Comparison of ENCODE assay signal across 9 cellular contexts in genomic region chrX:109709129-109709631, GRCh38. TPM values are rescaled to one million over a fixed set of nuclear protein-coding genes. Genes with fewer than 3 reads are reported as not detected.
DNase-seq lines count a peak whose midpoint lies in the region; ATAC-seq, FAIRE-seq and TF ChIP-seq lines count a peak whose summit lies in the region.
"Had no signal": no experiment of that assay in that cellular context is flagged by ENCODE, and none has a peak within 500 bp of the region (broad histone marks: within the 10 kb centered on the region; RNA-seq: fewer than 3 reads in every experiment).

No MANE protein-coding gene starts in this region.

- H3K14ac ChIP-seq in H9 (ENCODE audit: insufficient read depth, low read length) = no peak overlapping the region

- no peak overlapping the region for H3K4me3 ChIP-seq in HEK293 (ENCODE audit: low read depth, low read length)
- H3K4me3 ChIP-seq in kidney (ENCODE audit: low read length in 2 of 2) = no peak overlapping the region
- H3K4me3 ChIP-seq in uterus = no peak overlapping the region

- no peak overlapping the region for H3K23ac ChIP-seq in H9 (ENCODE audit: insufficient read length, low read depth, low read length)

- peaks cover 13% of the 10 kb centered on the region; the same call in 1 of the 2 replicates for H3K79me2 ChIP-seq in H9 (ENCODE audit: insufficient read depth, low read length)

- H3K9ac ChIP-seq in kidney (ENCODE audit: low read length in 2 of 2) = no peak overlapping the region
- H3K9ac ChIP-seq in H9 (ENCODE audit: extremely low read depth, insufficient read length, low read length) = no peak overlapping the region

- H3K4me1 Mint-ChIP-seq in stimulated activated memory B cell treated with anti-CD40 and anti-IgM and Interleukin-4, amounts not matched to agents 10 μg/mL and 1 μg/mL and 100 μg/mL, for 72 hours = peaks cover 45% of the 10 kb centered on the region
- H3K4me1 Mint-ChIP-seq in H9 = peaks cover 6 to 8% of the 10 kb centered on the region in 2 experiments

- H3K9me3 ChIP-seq in HEK293 (ENCODE audit: control insufficient read depth, insufficient read depth, low read depth, low read length) (no peaks in the 10 kb centered on the region), kidney (ENCODE audit: control insufficient read depth in 1 of 2, low read length in 2 of 2) (no peaks in the 10 kb centered on the region), H9 (ENCODE audit: control insufficient read depth, low read depth, low read length) (no peaks in the 10 kb centered on the region), uterus (no peaks in the 10 kb centered on the region)

- H3K18ac ChIP-seq in H9 (ENCODE audit: insufficient read length, low read depth, low read length) = no peak overlapping the region

- peaks cover 5% of the 10 kb centered on the region for H3K36me3 Mint-ChIP-seq in stimulated activated memory B cell treated with anti-CD40 and anti-IgM and Interleukin-4, amounts not matched to agents 10 μg/mL and 1 μg/mL and 100 μg/mL, for 72 hours
- H3K36me3 Mint-ChIP-seq in H9 (ENCODE audit: insufficient read depth in 1 of 3, low read depth in 3 of 3) = no peaks in the 10 kb centered on the region; a peak in 2 of 7 replicates

- no peaks in the 10 kb centered on the region for H3K9me3 Mint-ChIP-seq in stimulated activated memory B cell treated with anti-CD40 and anti-IgM and Interleukin-4, amounts not matched to agents 10 μg/mL and 1 μg/mL and 100 μg/mL, for 72 hours
- H3K9me3 Mint-ChIP-seq in H9 = no peaks in the 10 kb centered on the region

- H2BK5ac ChIP-seq in H9 (ENCODE audit: insufficient read length, low read length) = no peak overlapping the region

- no peak overlapping the region for H4K5ac ChIP-seq in H9 (ENCODE audit: insufficient read length, low read depth, low read length)

- H2BK12ac ChIP-seq in H9 (ENCODE audit: insufficient read length, low read depth, low read length) = no peak overlapping the region

- H4K20me1 ChIP-seq in H9 (ENCODE audit: control insufficient read depth, insufficient read depth, insufficient read length) = no peaks in the 10 kb centered on the region

- TF ChIP-seq CTCF in HEK293 (tag by site-specific recombination; IDR thresholded peaks at IDR 0.05) = no peak
- TF ChIP-seq CTCF in kidney (IDR thresholded peaks at IDR 0.05; ENCODE audit: borderline replicate concordance, extremely low read depth, insufficient read depth) = no peak
- no peak for TF ChIP-seq CTCF in H9 (conservative IDR thresholded peaks at IDR 0.05)
- TF ChIP-seq CTCF in uterus (IDR thresholded peaks at IDR 0.05) = no peak

- peak; percentile 54 for DNase-seq in NCI-H226
- no peak for DNase-seq in epithelial cell of prostate (ENCODE audit: low read depth, low spot score)
- DNase-seq in kidney = no peak
- no peak for DNase-seq in H9
- no peak for DNase-seq in uterus

- H3K4me3 Mint-ChIP-seq in stimulated activated memory B cell treated with anti-CD40 and anti-IgM and Interleukin-4, amounts not matched to agents 10 μg/mL and 1 μg/mL and 100 μg/mL, for 72 hours = peak overlapping the region; percentile 38
- H3K4me3 Mint-ChIP-seq in H9 = no peak overlapping the region

- H2BK20ac ChIP-seq in H9 (ENCODE audit: low read depth, low read length, poor library complexity, severe bottlenecking) = no peak overlapping the region

- no peak overlapping the region for H3K4me2 ChIP-seq in H9 (ENCODE audit: insufficient read depth, insufficient read length, low read length)

- no peak overlapping the region for H3K27ac Mint-ChIP-seq in stimulated activated memory B cell treated with anti-CD40 and anti-IgM and Interleukin-4, amounts not matched to agents 10 μg/mL and 1 μg/mL and 100 μg/mL, for 72 hours
- peak overlapping the region in 1 of 3 experiments; percentile 25; a peak in 2 of 7 replicates for H3K27ac Mint-ChIP-seq in H9

- H4K8ac ChIP-seq in H9 (replicated peaks; ENCODE audit: insufficient read length, low read depth, low read length) = no peak overlapping the region

- no peak overlapping the region for H2AFZ ChIP-seq in H9 (ENCODE audit: low read length)

- FAIRE-seq in kidney (lab: Jason Lieb, UNC) = no peak

- H2AK5ac ChIP-seq in H9 (ENCODE audit: insufficient read length, low read length) = no peak overlapping the region

- no peak overlapping the region for H2BK120ac ChIP-seq in H9 (ENCODE audit: low read depth, low read length, poor library complexity, severe bottlenecking)

- H3K4ac ChIP-seq in H9 (ENCODE audit: low read depth, low read length) = no peak overlapping the region

- H3K56ac ChIP-seq in H9 (ENCODE audit: insufficient read length, low read depth, low read length) = no peak overlapping the region

- no peaks in the 10 kb centered on the region for H3K23me2 ChIP-seq in H9 (ENCODE audit: insufficient read length, low read depth, low read length, poor library complexity, severe bottlenecking)

- no peak for TF ChIP-seq POLR2A in uterus (IDR thresholded peaks at IDR 0.05)

- H3K27me3 Mint-ChIP-seq in stimulated activated memory B cell treated with anti-CD40 and anti-IgM and Interleukin-4, amounts not matched to agents 10 μg/mL and 1 μg/mL and 100 μg/mL, for 72 hours = no peaks in the 10 kb centered on the region
- no peaks in the 10 kb centered on the region for H3K27me3 Mint-ChIP-seq in H9 (ENCODE audit: low read depth)

- no peak overlapping the region for H2BK15ac ChIP-seq in H9 (ENCODE audit: low read depth, low read length)

- no peak overlapping the region for H3T11ph ChIP-seq in H9 (ENCODE audit: low read length)

- H3K27ac ChIP-seq in HEK293 (ENCODE audit: extremely low read depth, low read depth, low read length) (no peak overlapping the region), epithelial cell of prostate (peak overlapping the region; percentile 57), kidney (ENCODE audit: low read depth in 2 of 2, low read length in 2 of 2) (peak overlapping the region in 1 of 2 donors; percentile 54), H9 (ENCODE audit: insufficient read length, low read depth, low read length) (no peak overlapping the region), uterus (peak overlapping the region in 1 of 2 donors; percentile 12)
- H3K27ac ChIP-seq: VCaP had no signal

- H3K36me3 ChIP-seq in HEK293 (ENCODE audit: control insufficient read depth in 2 of 2, insufficient read depth in 1 of 2, low read length in 2 of 2) = no peaks in the 10 kb centered on the region
- no peaks in the 10 kb centered on the region for H3K36me3 ChIP-seq in kidney (ENCODE audit: control insufficient read depth in 1 of 2, insufficient read depth in 2 of 2, low read length in 2 of 2)
- H3K36me3 ChIP-seq in uterus = no peaks in the 10 kb centered on the region

- H3K27me3 ChIP-seq in H9 (ENCODE audit: insufficient read depth, low read length) (no peaks in the 10 kb centered on the region), uterus (no peaks in the 10 kb centered on the region)

- intact Hi-C loops in kidney (cut with DNase I) (no loop called here), uterus (cut with DNase I; ENCODE audit: low total_unique reads) (no loop called here)

- CTCF ChIA-PET in HEK293 (lab: Yijun Ruan, JAX) = interaction anchor here (0.6 to 12.8 kb wide), 7 partner anchors 18 to 181 kb away, joined by 3 to 180 read pairs (median 4); no protein-coding TSS in a partner anchor

- H3K79me1 ChIP-seq in H9 (ENCODE audit: insufficient read depth, low read depth, low read length, poor library complexity, severe bottlenecking) = peaks cover 7% of the 10 kb centered on the region

- H3K4me1 ChIP-seq in HEK293 (ENCODE audit: control insufficient read depth, insufficient read depth, low read length) (peaks cover 3% of the 10 kb centered on the region; the same call in 1 of the 2 replicates), kidney (ENCODE audit: control insufficient read depth in 1 of 2, insufficient read depth in 1 of 2, low read depth in 1 of 2, low read length in 2 of 2) (peaks cover 0 to 2% of the 10 kb centered on the region in 2 donors), H9 (ENCODE audit: insufficient read depth, low read length) (no peaks in the 10 kb centered on the region), uterus (no peaks in the 10 kb centered on the region)

- no peak overlapping the region for H4K91ac ChIP-seq in H9 (ENCODE audit: insufficient read length, low read depth, low read length)

- no CpG with 5 or more reads among the region's 3 CpGs for WGBS in H9 (ENCODE audit: extremely low coverage, insufficient read length, low lambda C conversion rate)

- ATAC-seq in GM18511 (IDR thresholded peaks at IDR 0.05; ENCODE audit: unreplicated experiment) = peak; percentile 73
- ATAC-seq in stimulated activated memory B cell treated with anti-CD40 and anti-IgM and Interleukin-4, amounts not matched to agents 10 μg/mL and 1 μg/mL and 100 μg/mL, for 72 hours = peak; percentile 77

- POLR2A ChIA-PET in HEK293 (lab: Yijun Ruan, JAX) = no interaction called here

TF ChIP-seq in HEK293, 187 proteins besides CTCF, POLR2A, EP300 and RAD21 (continues in another document):
- no peak for TF ChIP-seq ZSCAN23 (tag by site-specific recombination; IDR thresholded peaks at IDR 0.05)
- TF ChIP-seq ELK4 (IDR thresholded peaks at IDR 0.05; ENCODE audit: borderline replicate concordance, low read depth, low read length) = no peak
- TF ChIP-seq, protein P1, sequence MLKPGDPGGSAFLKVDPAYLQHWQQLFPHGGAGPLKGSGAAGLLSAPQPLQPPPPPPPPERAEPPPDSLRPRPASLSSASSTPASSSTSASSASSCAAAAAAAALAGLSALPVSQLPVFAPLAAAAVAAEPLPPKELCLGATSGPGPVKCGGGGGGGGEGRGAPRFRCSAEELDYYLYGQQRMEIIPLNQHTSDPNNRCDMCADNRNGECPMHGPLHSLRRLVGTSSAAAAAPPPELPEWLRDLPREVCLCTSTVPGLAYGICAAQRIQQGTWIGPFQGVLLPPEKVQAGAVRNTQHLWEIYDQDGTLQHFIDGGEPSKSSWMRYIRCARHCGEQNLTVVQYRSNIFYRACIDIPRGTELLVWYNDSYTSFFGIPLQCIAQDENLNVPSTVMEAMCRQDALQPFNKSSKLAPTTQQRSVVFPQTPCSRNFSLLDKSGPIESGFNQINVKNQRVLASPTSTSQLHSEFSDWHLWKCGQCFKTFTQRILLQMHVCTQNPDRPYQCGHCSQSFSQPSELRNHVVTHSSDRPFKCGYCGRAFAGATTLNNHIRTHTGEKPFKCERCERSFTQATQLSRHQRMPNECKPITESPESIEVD (tag by site-specific recombination; IDR thresholded peaks at IDR 0.05) = peak; percentile 31; the same call in 1 of the 2 replicates
- no peak for TF ChIP-seq ZNF214 (tag by site-specific recombination; IDR thresholded peaks at IDR 0.05; ENCODE audit: borderline replicate concordance)

RNA-seq across cellular contexts. Expression of gene ACSL4, which starts 23.9 kb away (rescaled TPM):
- 205 TPM for total RNA-seq in kidney
- polyA plus RNA-seq in kidney (ENCODE audit: insufficient read depth, low read depth, low replicate concordance) = 34.0 TPM
- total RNA-seq in H9 (2021) = 36.9 and 41.6 TPM in 2 replicates
- 10 to 100 TPM in 3 of 4 donors, 1 to 10 TPM in 1; 8.5 to 55.6 (median 42.8) TPM for total RNA-seq in uterus
